In genomic region chrX:32448320-32448719, GRCh38 we compare ENCODE assay signal across 8 cellular contexts.
DNase-seq lines count a peak whose midpoint lies in the region; ATAC-seq and TF ChIP-seq lines count a peak whose summit lies in the region.

No MANE protein-coding gene starts in this region.

- H3K9me3 Mint-ChIP-seq in endothelial cell (ENCODE audit: unreplicated experiment): no peaks in the 10 kb centered on the region

- peak; percentile 15 for DNase-seq in HT1080 (ENCODE audit: low read depth)
- DNase-seq in choroid plexus epithelial cell (ENCODE audit: low read depth): peak; percentile 14
- DNase-seq in endothelial cell (ENCODE audit: low spot score): no peak
- DNase-seq in NCI-H2196 (lab: John Stamatoyannopoulos, UW; ENCODE audit: unreplicated experiment): no peak
- DNase-seq in NCI-H2029 treated with DMSO at 0.1 percent for 48 hours (lab: John Stamatoyannopoulos, UW): no peak
- DNase-seq in mesenteric fat pad (ENCODE audit: low spot score): no peak

- H3K36me3 Mint-ChIP-seq in endothelial cell (ENCODE audit: low read depth, unreplicated experiment): no peaks in the 10 kb centered on the region

- no peak overlapping the region for H3K4me3 ChIP-seq in choroid plexus epithelial cell (ENCODE audit: low read depth, low read length)

- H3K27ac Mint-ChIP-seq in endothelial cell (ENCODE audit: unreplicated experiment): no peak overlapping the region

- H3K27me3 Mint-ChIP-seq in endothelial cell (ENCODE audit: unreplicated experiment): peaks cover 1% of the 10 kb centered on the region

- TF ChIP-seq CTCF in choroid plexus epithelial cell (conservative IDR thresholded peaks at IDR 0.05; ENCODE audit: low read depth, low read length) (no peak), endothelial cell (IDR thresholded peaks at IDR 0.05; ENCODE audit: unreplicated experiment) (no peak)

- peak; percentile 98 for ATAC-seq in GM18499 (IDR thresholded peaks at IDR 0.05; ENCODE audit: insufficient read depth, unreplicated experiment)
- ATAC-seq in GM21526 (IDR thresholded peaks at IDR 0.05; ENCODE audit: low FRiP score, unreplicated experiment): peak; percentile 100

- H3K4me3 Mint-ChIP-seq in endothelial cell (ENCODE audit: unreplicated experiment): no peak overlapping the region

- no peaks in the 10 kb centered on the region for H3K4me1 Mint-ChIP-seq in endothelial cell (ENCODE audit: unreplicated experiment)

Comparison
In these comparisons a context has a peak if more than half of its experiments do, and no peak if none do; other contexts are left out.
1. DNase-seq: peak in HT1080 (single experiment) and choroid plexus epithelial cell (single experiment); none in endothelial cell (single experiment), NCI-H2196 (single experiment), NCI-H2029 treated with DMSO at 0.1 percent for 48 hours (single experiment) and mesenteric fat pad (single experiment).